ENCODE assay signal across 1 cellular context in genomic region chr17:28901866-28902818, GRCh38.
A peak's percentile ranks its signal among the peaks of the same experiment; 100 is the strongest.
TF ChIP-seq lines count a peak whose summit lies in the region.

No MANE protein-coding gene starts in this region.

TF ChIP-seq in WTC11, 78 proteins besides CTCF, POLR2A, EP300 and RAD21 (continued from another document and continues in another):
- TF ChIP-seq, protein P1, sequence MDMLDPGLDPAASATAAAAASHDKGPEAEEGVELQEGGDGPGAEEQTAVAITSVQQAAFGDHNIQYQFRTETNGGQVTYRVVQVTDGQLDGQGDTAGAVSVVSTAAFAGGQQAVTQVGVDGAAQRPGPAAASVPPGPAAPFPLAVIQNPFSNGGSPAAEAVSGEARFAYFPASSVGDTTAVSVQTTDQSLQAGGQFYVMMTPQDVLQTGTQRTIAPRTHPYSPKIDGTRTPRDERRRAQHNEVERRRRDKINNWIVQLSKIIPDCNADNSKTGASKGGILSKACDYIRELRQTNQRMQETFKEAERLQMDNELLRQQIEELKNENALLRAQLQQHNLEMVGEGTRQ (CRISPR knock-in tag; IDR thresholded peaks at IDR 0.05), result no peak
- TF ChIP-seq, protein P2, sequence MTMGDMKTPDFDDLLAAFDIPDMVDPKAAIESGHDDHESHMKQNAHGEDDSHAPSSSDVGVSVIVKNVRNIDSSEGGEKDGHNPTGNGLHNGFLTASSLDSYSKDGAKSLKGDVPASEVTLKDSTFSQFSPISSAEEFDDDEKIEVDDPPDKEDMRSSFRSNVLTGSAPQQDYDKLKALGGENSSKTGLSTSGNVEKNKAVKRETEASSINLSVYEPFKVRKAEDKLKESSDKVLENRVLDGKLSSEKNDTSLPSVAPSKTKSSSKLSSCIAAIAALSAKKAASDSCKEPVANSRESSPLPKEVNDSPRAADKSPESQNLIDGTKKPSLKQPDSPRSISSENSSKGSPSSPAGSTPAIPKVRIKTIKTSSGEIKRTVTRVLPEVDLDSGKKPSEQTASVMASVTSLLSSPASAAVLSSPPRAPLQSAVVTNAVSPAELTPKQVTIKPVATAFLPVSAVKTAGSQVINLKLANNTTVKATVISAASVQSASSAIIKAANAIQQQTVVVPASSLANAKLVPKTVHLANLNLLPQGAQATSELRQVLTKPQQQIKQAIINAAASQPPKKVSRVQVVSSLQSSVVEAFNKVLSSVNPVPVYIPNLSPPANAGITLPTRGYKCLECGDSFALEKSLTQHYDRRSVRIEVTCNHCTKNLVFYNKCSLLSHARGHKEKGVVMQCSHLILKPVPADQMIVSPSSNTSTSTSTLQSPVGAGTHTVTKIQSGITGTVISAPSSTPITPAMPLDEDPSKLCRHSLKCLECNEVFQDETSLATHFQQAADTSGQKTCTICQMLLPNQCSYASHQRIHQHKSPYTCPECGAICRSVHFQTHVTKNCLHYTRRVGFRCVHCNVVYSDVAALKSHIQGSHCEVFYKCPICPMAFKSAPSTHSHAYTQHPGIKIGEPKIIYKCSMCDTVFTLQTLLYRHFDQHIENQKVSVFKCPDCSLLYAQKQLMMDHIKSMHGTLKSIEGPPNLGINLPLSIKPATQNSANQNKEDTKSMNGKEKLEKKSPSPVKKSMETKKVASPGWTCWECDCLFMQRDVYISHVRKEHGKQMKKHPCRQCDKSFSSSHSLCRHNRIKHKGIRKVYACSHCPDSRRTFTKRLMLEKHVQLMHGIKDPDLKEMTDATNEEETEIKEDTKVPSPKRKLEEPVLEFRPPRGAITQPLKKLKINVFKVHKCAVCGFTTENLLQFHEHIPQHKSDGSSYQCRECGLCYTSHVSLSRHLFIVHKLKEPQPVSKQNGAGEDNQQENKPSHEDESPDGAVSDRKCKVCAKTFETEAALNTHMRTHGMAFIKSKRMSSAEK (CRISPR knock-in tag; IDR thresholded peaks at IDR 0.05; ENCODE audit: borderline replicate concordance), result no peak
- TF ChIP-seq NR2C2 (CRISPR knock-in tag; IDR thresholded peaks at IDR 0.05), result no peak
- TF ChIP-seq NFYB (CRISPR knock-in tag; conservative IDR thresholded peaks at IDR 0.05; ENCODE audit: low read depth), result no peak
- TF ChIP-seq, protein P3, sequence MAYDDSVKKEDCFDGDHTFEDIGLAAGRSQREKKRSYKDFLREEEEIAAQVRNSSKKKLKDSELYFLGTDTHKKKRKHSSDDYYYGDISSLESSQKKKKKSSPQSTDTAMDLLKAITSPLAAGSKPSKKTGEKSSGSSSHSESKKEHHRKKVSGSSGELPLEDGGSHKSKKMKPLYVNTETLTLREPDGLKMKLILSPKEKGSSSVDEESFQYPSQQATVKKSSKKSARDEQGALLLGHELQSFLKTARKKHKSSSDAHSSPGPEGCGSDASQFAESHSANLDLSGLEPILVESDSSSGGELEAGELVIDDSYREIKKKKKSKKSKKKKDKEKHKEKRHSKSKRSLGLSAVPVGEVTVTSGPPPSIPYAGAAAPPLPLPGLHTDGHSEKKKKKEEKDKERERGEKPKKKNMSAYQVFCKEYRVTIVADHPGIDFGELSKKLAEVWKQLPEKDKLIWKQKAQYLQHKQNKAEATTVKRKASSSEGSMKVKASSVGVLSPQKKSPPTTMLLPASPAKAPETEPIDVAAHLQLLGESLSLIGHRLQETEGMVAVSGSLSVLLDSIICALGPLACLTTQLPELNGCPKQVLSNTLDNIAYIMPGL (CRISPR knock-in tag; IDR thresholded peaks at IDR 0.05), result no peak
- no peak; the same call in 1 of the 2 replicates for TF ChIP-seq ZNF671 (CRISPR knock-in tag; IDR thresholded peaks at IDR 0.05)
- 0 out of 2 replicates have a peak, but pooled peaks have one; percentile 21 for TF ChIP-seq GTF2I (CRISPR knock-in tag; conservative IDR thresholded peaks at IDR 0.05)
- TF ChIP-seq, protein P4, sequence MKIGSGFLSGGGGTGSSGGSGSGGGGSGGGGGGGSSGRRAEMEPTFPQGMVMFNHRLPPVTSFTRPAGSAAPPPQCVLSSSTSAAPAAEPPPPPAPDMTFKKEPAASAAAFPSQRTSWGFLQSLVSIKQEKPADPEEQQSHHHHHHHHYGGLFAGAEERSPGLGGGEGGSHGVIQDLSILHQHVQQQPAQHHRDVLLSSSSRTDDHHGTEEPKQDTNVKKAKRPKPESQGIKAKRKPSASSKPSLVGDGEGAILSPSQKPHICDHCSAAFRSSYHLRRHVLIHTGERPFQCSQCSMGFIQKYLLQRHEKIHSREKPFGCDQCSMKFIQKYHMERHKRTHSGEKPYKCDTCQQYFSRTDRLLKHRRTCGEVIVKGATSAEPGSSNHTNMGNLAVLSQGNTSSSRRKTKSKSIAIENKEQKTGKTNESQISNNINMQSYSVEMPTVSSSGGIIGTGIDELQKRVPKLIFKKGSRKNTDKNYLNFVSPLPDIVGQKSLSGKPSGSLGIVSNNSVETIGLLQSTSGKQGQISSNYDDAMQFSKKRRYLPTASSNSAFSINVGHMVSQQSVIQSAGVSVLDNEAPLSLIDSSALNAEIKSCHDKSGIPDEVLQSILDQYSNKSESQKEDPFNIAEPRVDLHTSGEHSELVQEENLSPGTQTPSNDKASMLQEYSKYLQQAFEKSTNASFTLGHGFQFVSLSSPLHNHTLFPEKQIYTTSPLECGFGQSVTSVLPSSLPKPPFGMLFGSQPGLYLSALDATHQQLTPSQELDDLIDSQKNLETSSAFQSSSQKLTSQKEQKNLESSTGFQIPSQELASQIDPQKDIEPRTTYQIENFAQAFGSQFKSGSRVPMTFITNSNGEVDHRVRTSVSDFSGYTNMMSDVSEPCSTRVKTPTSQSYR (CRISPR knock-in tag; IDR thresholded peaks at IDR 0.05), result peak; percentile 75; the same call in 1 of the 2 replicates
- TF ChIP-seq RELA (CRISPR knock-in tag; IDR thresholded peaks at IDR 0.05; ENCODE audit: borderline replicate concordance), result no peak
- no peak for TF ChIP-seq PRDM15 (CRISPR knock-in tag; IDR thresholded peaks at IDR 0.05)
- no peak for TF ChIP-seq MXD4 (CRISPR knock-in tag; IDR thresholded peaks at IDR 0.05; ENCODE audit: borderline replicate concordance)
- TF ChIP-seq ZNF416 (CRISPR knock-in tag; IDR thresholded peaks at IDR 0.05), result no peak
- no peak for TF ChIP-seq E2F5 (CRISPR knock-in tag; IDR thresholded peaks at IDR 0.05)
- no peak for TF ChIP-seq GRHL2 (CRISPR knock-in tag; IDR thresholded peaks at IDR 0.05; ENCODE audit: insufficient replicate concordance, severe bottlenecking)
- TF ChIP-seq, protein P5, sequence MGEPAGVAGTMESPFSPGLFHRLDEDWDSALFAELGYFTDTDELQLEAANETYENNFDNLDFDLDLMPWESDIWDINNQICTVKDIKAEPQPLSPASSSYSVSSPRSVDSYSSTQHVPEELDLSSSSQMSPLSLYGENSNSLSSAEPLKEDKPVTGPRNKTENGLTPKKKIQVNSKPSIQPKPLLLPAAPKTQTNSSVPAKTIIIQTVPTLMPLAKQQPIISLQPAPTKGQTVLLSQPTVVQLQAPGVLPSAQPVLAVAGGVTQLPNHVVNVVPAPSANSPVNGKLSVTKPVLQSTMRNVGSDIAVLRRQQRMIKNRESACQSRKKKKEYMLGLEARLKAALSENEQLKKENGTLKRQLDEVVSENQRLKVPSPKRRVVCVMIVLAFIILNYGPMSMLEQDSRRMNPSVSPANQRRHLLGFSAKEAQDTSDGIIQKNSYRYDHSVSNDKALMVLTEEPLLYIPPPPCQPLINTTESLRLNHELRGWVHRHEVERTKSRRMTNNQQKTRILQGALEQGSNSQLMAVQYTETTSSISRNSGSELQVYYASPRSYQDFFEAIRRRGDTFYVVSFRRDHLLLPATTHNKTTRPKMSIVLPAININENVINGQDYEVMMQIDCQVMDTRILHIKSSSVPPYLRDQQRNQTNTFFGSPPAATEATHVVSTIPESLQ (CRISPR knock-in tag; IDR thresholded peaks at IDR 0.05), result no peak
- TF ChIP-seq, protein P6, sequence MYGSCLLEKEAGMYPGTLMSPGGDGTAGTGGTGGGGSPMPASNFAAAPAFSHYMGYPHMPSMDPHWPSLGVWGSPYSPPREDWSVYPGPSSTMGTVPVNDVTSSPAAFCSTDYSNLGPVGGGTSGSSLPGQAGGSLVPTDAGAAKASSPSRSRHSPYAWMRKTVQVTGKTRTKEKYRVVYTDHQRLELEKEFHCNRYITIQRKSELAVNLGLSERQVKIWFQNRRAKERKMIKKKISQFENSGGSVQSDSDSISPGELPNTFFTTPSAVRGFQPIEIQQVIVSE (CRISPR knock-in tag; IDR thresholded peaks at IDR 0.05; ENCODE audit: borderline replicate concordance), result no peak
- no peak for TF ChIP-seq RORB (CRISPR knock-in tag; IDR thresholded peaks at IDR 0.05)
- TF ChIP-seq, protein P7, sequence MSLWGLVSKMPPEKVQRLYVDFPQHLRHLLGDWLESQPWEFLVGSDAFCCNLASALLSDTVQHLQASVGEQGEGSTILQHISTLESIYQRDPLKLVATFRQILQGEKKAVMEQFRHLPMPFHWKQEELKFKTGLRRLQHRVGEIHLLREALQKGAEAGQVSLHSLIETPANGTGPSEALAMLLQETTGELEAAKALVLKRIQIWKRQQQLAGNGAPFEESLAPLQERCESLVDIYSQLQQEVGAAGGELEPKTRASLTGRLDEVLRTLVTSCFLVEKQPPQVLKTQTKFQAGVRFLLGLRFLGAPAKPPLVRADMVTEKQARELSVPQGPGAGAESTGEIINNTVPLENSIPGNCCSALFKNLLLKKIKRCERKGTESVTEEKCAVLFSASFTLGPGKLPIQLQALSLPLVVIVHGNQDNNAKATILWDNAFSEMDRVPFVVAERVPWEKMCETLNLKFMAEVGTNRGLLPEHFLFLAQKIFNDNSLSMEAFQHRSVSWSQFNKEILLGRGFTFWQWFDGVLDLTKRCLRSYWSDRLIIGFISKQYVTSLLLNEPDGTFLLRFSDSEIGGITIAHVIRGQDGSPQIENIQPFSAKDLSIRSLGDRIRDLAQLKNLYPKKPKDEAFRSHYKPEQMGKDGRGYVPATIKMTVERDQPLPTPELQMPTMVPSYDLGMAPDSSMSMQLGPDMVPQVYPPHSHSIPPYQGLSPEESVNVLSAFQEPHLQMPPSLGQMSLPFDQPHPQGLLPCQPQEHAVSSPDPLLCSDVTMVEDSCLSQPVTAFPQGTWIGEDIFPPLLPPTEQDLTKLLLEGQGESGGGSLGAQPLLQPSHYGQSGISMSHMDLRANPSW (CRISPR knock-in tag; conservative IDR thresholded peaks at IDR 0.05; ENCODE audit: low read depth), result no peak
- no peak for TF ChIP-seq ZNF396 (CRISPR knock-in tag; IDR thresholded peaks at IDR 0.05; ENCODE audit: borderline replicate concordance)
- TF ChIP-seq SMAD4 (CRISPR knock-in tag; IDR thresholded peaks at IDR 0.05), result no peak
- TF ChIP-seq ETV6 (CRISPR knock-in tag; IDR thresholded peaks at IDR 0.05), result no peak
- no peak for TF ChIP-seq NR1H2 (CRISPR knock-in tag; IDR thresholded peaks at IDR 0.05)
- TF ChIP-seq ZSCAN18 (CRISPR knock-in tag; IDR thresholded peaks at IDR 0.05), result no peak
- no peak for TF ChIP-seq NFE2L1 (CRISPR knock-in tag; IDR thresholded peaks at IDR 0.05)
- no peak for TF ChIP-seq ZNF423 (CRISPR knock-in tag; IDR thresholded peaks at IDR 0.05)
- no peak for TF ChIP-seq HMGA2 (CRISPR knock-in tag; IDR thresholded peaks at IDR 0.05)
- TF ChIP-seq, protein P8, sequence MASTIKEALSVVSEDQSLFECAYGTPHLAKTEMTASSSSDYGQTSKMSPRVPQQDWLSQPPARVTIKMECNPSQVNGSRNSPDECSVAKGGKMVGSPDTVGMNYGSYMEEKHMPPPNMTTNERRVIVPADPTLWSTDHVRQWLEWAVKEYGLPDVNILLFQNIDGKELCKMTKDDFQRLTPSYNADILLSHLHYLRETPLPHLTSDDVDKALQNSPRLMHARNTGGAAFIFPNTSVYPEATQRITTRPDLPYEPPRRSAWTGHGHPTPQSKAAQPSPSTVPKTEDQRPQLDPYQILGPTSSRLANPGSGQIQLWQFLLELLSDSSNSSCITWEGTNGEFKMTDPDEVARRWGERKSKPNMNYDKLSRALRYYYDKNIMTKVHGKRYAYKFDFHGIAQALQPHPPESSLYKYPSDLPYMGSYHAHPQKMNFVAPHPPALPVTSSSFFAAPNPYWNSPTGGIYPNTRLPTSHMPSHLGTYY (CRISPR knock-in tag; IDR thresholded peaks at IDR 0.05), result no peak
- TF ChIP-seq NR3C1 (CRISPR knock-in tag; conservative IDR thresholded peaks at IDR 0.05; ENCODE audit: low read depth), result no peak
